ENCODE assay signal across 1 cellular context in the genomic region with DNA sequence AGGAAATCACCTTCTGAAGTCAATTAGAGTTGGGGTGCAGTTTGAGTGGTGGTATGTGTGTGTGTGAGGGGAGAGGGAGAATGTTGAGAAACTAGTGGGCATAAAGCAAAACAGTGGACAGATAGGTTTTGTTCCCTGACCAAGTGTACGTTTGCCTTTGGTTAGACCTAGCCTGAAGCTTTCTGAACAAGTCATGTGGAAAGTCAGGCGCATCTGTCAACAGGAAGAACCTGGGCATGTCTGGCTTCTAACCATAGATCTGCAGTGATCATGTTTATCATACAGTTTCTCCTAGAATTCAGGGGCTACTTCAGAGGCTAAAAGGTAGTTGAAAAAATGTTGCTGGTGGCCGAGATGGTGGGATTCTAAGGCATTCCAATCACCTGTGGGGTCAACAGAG.
TF ChIP-seq lines count a peak whose summit lies in the region.

No MANE protein-coding gene starts in this region.

TF ChIP-seq in K562, 482 proteins besides CTCF, POLR2A, EP300 and RAD21 (continued from another document):
- TF ChIP-seq FOXO4 (CRISPR knock-in tag; IDR thresholded peaks at IDR 0.05) (no peak), SMARCC2 (IDR thresholded peaks at IDR 0.05; ENCODE audit: low read depth) (no peak)
